ENCODE assay signal across 1 cellular context in genomic region chr1:183073320-183073719, GRCh38.
TF ChIP-seq lines count a peak whose summit lies in the region.

No MANE protein-coding gene starts in this region.

TF ChIP-seq in HepG2, 621 proteins besides CTCF, POLR2A, EP300 and RAD21 (continued from another document and continues in another):
- no peak for TF ChIP-seq ARHGAP35 (CRISPR knock-in tag; IDR thresholded peaks at IDR 0.05; ENCODE audit: borderline replicate concordance)
- TF ChIP-seq ZNF660 (CRISPR knock-in tag; IDR thresholded peaks at IDR 0.05; ENCODE audit: borderline replicate concordance, low read depth): no peak
- peak; percentile 56; the same call in 1 of the 2 replicates for TF ChIP-seq GFI1 (CRISPR knock-in tag; IDR thresholded peaks at IDR 0.05; ENCODE audit: borderline replicate concordance)
- no peak for TF ChIP-seq POGZ (CRISPR knock-in tag; IDR thresholded peaks at IDR 0.05)
- TF ChIP-seq, protein P1, sequence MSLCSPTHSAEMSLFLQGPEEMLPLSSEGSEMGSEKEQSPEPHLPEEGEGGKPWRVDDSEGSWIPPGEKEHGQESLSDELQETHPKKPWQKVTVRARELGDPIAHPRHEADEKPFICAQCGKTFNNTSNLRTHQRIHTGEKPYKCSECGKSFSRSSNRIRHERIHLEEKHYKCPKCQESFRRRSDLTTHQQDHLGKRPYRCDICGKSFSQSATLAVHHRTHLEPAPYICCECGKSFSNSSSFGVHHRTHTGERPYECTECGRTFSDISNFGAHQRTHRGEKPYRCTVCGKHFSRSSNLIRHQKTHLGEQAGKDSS (CRISPR knock-in tag; IDR thresholded peaks at IDR 0.05; ENCODE audit: borderline replicate concordance, low read depth): no peak
- TF ChIP-seq NFIC (IDR thresholded peaks at IDR 0.05; ENCODE audit: low read length): peak; percentile 63; the same call in 1 of the 2 replicates
- no peak for TF ChIP-seq ZNF510 (CRISPR knock-in tag; IDR thresholded peaks at IDR 0.05; ENCODE audit: low read depth)
- TF ChIP-seq MXD4 (CRISPR knock-in tag; IDR thresholded peaks at IDR 0.05): no peak
- no peak for TF ChIP-seq POLR2AphosphoS5 (IDR thresholded peaks at IDR 0.05; ENCODE audit: low read depth, low read length)
- TF ChIP-seq, protein P2, sequence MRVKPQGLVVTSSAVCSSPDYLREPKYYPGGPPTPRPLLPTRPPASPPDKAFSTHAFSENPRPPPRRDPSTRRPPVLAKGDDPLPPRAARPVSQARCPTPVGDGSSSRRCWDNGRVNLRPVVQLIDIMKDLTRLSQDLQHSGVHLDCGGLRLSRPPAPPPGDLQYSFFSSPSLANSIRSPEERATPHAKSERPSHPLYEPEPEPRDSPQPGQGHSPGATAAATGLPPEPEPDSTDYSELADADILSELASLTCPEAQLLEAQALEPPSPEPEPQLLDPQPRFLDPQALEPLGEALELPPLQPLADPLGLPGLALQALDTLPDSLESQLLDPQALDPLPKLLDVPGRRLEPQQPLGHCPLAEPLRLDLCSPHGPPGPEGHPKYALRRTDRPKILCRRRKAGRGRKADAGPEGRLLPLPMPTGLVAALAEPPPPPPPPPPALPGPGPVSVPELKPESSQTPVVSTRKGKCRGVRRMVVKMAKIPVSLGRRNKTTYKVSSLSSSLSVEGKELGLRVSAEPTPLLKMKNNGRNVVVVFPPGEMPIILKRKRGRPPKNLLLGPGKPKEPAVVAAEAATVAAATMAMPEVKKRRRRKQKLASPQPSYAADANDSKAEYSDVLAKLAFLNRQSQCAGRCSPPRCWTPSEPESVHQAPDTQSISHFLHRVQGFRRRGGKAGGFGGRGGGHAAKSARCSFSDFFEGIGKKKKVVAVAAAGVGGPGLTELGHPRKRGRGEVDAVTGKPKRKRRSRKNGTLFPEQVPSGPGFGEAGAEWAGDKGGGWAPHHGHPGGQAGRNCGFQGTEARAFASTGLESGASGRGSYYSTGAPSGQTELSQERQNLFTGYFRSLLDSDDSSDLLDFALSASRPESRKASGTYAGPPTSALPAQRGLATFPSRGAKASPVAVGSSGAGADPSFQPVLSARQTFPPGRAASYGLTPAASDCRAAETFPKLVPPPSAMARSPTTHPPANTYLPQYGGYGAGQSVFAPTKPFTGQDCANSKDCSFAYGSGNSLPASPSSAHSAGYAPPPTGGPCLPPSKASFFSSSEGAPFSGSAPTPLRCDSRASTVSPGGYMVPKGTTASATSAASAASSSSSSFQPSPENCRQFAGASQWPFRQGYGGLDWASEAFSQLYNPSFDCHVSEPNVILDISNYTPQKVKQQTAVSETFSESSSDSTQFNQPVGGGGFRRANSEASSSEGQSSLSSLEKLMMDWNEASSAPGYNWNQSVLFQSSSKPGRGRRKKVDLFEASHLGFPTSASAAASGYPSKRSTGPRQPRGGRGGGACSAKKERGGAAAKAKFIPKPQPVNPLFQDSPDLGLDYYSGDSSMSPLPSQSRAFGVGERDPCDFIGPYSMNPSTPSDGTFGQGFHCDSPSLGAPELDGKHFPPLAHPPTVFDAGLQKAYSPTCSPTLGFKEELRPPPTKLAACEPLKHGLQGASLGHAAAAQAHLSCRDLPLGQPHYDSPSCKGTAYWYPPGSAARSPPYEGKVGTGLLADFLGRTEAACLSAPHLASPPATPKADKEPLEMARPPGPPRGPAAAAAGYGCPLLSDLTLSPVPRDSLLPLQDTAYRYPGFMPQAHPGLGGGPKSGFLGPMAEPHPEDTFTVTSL (CRISPR knock-in tag; IDR thresholded peaks at IDR 0.05; ENCODE audit: borderline replicate concordance): peak; percentile 86; the same call in 1 of the 2 replicates
- TF ChIP-seq PHF5A (CRISPR knock-in tag; IDR thresholded peaks at IDR 0.05; ENCODE audit: low read depth, unreplicated experiment): peak; percentile 22
- no peak for TF ChIP-seq EED (CRISPR knock-in tag; IDR thresholded peaks at IDR 0.05)
- TF ChIP-seq, protein P3, sequence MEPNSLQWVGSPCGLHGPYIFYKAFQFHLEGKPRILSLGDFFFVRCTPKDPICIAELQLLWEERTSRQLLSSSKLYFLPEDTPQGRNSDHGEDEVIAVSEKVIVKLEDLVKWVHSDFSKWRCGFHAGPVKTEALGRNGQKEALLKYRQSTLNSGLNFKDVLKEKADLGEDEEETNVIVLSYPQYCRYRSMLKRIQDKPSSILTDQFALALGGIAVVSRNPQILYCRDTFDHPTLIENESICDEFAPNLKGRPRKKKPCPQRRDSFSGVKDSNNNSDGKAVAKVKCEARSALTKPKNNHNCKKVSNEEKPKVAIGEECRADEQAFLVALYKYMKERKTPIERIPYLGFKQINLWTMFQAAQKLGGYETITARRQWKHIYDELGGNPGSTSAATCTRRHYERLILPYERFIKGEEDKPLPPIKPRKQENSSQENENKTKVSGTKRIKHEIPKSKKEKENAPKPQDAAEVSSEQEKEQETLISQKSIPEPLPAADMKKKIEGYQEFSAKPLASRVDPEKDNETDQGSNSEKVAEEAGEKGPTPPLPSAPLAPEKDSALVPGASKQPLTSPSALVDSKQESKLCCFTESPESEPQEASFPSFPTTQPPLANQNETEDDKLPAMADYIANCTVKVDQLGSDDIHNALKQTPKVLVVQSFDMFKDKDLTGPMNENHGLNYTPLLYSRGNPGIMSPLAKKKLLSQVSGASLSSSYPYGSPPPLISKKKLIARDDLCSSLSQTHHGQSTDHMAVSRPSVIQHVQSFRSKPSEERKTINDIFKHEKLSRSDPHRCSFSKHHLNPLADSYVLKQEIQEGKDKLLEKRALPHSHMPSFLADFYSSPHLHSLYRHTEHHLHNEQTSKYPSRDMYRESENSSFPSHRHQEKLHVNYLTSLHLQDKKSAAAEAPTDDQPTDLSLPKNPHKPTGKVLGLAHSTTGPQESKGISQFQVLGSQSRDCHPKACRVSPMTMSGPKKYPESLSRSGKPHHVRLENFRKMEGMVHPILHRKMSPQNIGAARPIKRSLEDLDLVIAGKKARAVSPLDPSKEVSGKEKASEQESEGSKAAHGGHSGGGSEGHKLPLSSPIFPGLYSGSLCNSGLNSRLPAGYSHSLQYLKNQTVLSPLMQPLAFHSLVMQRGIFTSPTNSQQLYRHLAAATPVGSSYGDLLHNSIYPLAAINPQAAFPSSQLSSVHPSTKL (CRISPR knock-in tag; IDR thresholded peaks at IDR 0.05): peak; percentile 88
- no peak for TF ChIP-seq SMARCE1 (IDR thresholded peaks at IDR 0.05; ENCODE audit: borderline replicate concordance)
- TF ChIP-seq ZNF30 (CRISPR knock-in tag; IDR thresholded peaks at IDR 0.05): no peak
- no peak for TF ChIP-seq JARID2 (CRISPR knock-in tag; IDR thresholded peaks at IDR 0.05; ENCODE audit: insufficient replicate concordance)
- peak; percentile 72 for TF ChIP-seq TCF7 (IDR thresholded peaks at IDR 0.05; ENCODE audit: low read depth)
- TF ChIP-seq HNF4A (CRISPR knock-in tag; IDR thresholded peaks at IDR 0.05): peak; percentile 76
- TF ChIP-seq SIX1 (CRISPR knock-in tag; IDR thresholded peaks at IDR 0.05; ENCODE audit: borderline replicate concordance): 0 out of 2 replicates have a peak, but pooled peaks have one; percentile 13
- TF ChIP-seq FOXM1 (CRISPR knock-in tag; IDR thresholded peaks at IDR 0.05): no peak
- TF ChIP-seq SOX6 (IDR thresholded peaks at IDR 0.05): no peak
- peak; percentile 85 for TF ChIP-seq SOX6 (CRISPR knock-in tag; IDR thresholded peaks at IDR 0.05)
- TF ChIP-seq, protein P4, sequence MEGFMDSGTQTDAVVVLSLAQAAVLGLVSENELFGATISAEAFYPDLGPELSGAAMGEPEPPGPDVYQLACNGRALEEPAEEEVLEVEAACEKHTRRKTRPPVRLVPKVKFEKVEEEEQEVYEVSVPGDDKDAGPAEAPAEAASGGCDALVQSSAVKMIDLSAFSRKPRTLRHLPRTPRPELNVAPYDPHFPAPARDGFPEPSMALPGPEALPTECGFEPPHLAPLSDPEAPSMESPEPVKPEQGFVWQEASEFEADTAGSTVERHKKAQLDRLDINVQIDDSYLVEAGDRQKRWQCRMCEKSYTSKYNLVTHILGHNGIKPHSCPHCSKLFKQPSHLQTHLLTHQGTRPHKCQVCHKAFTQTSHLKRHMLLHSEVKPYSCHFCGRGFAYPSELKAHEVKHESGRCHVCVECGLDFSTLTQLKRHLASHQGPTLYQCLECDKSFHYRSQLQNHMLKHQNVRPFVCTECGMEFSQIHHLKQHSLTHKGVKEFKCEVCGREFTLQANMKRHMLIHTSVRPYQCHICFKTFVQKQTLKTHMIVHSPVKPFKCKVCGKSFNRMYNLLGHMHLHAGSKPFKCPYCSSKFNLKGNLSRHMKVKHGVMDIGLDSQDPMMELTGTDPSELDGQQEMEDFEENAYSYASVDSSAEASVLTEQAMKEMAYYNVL (CRISPR knock-in tag; IDR thresholded peaks at IDR 0.05; ENCODE audit: borderline replicate concordance): no peak
- no peak for TF ChIP-seq STAG1 (CRISPR knock-in tag; IDR thresholded peaks at IDR 0.05)
- no peak for TF ChIP-seq ZFP41 (CRISPR knock-in tag; IDR thresholded peaks at IDR 0.05; ENCODE audit: borderline replicate concordance)
- TF ChIP-seq ZBTB8A (CRISPR knock-in tag; IDR thresholded peaks at IDR 0.05; ENCODE audit: borderline replicate concordance, low read depth): no peak
- TF ChIP-seq ZNF558 (CRISPR knock-in tag; IDR thresholded peaks at IDR 0.05; ENCODE audit: borderline replicate concordance): no peak
- no peak; the same call in 1 of the 2 replicates for TF ChIP-seq HMG20A (CRISPR knock-in tag; IDR thresholded peaks at IDR 0.05; ENCODE audit: borderline replicate concordance)
- 0 out of 2 replicates have a peak, but pooled peaks have one; percentile 59 for TF ChIP-seq ZNF816 (CRISPR knock-in tag; IDR thresholded peaks at IDR 0.05; ENCODE audit: borderline replicate concordance)
- TF ChIP-seq, protein P5, sequence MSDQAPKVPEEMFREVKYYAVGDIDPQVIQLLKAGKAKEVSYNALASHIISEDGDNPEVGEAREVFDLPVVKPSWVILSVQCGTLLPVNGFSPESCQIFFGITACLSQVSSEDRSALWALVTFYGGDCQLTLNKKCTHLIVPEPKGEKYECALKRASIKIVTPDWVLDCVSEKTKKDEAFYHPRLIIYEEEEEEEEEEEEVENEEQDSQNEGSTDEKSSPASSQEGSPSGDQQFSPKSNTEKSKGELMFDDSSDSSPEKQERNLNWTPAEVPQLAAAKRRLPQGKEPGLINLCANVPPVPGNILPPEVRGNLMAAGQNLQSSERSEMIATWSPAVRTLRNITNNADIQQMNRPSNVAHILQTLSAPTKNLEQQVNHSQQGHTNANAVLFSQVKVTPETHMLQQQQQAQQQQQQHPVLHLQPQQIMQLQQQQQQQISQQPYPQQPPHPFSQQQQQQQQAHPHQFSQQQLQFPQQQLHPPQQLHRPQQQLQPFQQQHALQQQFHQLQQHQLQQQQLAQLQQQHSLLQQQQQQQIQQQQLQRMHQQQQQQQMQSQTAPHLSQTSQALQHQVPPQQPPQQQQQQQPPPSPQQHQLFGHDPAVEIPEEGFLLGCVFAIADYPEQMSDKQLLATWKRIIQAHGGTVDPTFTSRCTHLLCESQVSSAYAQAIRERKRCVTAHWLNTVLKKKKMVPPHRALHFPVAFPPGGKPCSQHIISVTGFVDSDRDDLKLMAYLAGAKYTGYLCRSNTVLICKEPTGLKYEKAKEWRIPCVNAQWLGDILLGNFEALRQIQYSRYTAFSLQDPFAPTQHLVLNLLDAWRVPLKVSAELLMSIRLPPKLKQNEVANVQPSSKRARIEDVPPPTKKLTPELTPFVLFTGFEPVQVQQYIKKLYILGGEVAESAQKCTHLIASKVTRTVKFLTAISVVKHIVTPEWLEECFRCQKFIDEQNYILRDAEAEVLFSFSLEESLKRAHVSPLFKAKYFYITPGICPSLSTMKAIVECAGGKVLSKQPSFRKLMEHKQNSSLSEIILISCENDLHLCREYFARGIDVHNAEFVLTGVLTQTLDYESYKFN (CRISPR knock-in tag; conservative IDR thresholded peaks at IDR 0.05): peak; percentile 79
- TF ChIP-seq TRIM24 (CRISPR knock-in tag; IDR thresholded peaks at IDR 0.05): no peak
- TF ChIP-seq ARNTL (CRISPR knock-in tag; IDR thresholded peaks at IDR 0.05): no peak
- TF ChIP-seq ZNF839 (CRISPR knock-in tag; IDR thresholded peaks at IDR 0.05; ENCODE audit: borderline replicate concordance): no peak
- TF ChIP-seq, protein P6, sequence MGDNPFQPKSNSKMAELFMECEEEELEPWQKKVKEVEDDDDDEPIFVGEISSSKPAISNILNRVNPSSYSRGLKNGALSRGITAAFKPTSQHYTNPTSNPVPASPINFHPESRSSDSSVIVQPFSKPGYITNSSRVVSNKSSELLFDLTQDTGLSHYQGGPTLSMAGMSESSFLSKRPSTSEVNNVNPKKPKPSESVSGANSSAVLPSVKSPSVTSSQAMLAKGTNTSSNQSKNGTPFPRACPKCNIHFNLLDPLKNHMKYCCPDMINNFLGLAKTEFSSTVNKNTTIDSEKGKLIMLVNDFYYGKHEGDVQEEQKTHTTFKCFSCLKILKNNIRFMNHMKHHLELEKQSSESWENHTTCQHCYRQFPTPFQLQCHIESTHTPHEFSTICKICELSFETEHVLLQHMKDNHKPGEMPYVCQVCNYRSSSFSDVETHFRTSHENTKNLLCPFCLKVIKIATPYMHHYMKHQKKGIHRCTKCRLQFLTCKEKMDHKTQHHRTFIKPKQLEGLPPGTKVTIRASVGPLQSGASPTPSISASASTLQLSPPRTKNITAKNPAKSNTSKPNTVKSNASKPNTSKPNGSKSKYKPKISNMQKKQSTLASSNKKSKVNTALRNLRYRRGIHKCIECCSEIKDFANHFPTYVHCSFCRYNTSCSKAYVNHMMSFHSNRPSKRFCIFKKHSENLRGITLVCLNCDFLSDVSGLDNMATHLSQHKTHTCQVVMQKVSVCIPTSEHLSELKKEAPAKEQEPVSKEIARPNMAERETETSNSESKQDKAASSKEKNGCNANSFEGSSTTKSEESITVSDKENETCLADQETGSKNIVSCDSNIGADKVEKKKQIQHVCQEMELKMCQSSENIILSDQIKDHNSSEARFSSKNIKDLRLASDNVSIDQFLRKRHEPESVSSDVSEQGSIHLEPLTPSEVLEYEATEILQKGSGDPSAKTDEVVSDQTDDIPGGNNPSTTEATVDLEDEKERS (CRISPR knock-in tag; IDR thresholded peaks at IDR 0.05): no peak
- TF ChIP-seq, protein P7, sequence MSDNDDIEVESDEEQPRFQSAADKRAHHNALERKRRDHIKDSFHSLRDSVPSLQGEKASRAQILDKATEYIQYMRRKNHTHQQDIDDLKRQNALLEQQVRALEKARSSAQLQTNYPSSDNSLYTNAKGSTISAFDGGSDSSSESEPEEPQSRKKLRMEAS (IDR thresholded peaks at IDR 0.05): no peak
- TF ChIP-seq STAT5B (CRISPR knock-in tag; IDR thresholded peaks at IDR 0.05): no peak
- no peak for TF ChIP-seq SMAD3 (CRISPR knock-in tag; IDR thresholded peaks at IDR 0.05)
- no peak for TF ChIP-seq SMARCC2 (IDR thresholded peaks at IDR 0.05)
- peak; percentile 47; the same call in 1 of the 2 replicates for TF ChIP-seq ATF3 (CRISPR knock-in tag; IDR thresholded peaks at IDR 0.05)
- TF ChIP-seq NR2F1 (CRISPR knock-in tag; IDR thresholded peaks at IDR 0.05): peak; percentile 67 to 83; a peak in 3 of 4 replicates
- TF ChIP-seq, protein P8, sequence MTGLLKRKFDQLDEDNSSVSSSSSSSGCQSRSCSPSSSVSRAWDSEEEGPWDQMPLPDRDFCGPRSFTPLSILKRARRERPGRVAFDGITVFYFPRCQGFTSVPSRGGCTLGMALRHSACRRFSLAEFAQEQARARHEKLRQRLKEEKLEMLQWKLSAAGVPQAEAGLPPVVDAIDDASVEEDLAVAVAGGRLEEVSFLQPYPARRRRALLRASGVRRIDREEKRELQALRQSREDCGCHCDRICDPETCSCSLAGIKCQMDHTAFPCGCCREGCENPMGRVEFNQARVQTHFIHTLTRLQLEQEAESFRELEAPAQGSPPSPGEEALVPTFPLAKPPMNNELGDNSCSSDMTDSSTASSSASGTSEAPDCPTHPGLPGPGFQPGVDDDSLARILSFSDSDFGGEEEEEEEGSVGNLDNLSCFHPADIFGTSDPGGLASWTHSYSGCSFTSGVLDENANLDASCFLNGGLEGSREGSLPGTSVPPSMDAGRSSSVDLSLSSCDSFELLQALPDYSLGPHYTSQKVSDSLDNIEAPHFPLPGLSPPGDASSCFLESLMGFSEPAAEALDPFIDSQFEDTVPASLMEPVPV (CRISPR knock-in tag; IDR thresholded peaks at IDR 0.05): no peak
